8 cellular contexts compared by ENCODE assay signal in genomic region chr5:103120607-103121200, GRCh38. TPM values are rescaled to one million over a fixed set of nuclear protein-coding genes. Genes with fewer than 3 reads are reported as not detected.
DNase-seq lines count a peak whose midpoint lies in the region; ATAC-seq and TF ChIP-seq lines count a peak whose summit lies in the region.

No MANE protein-coding gene starts in this region.

- DNase-seq in AG09309 (ENCODE audit: low read depth) (no peak), RKO (ENCODE audit: low spot score) (peak; percentile 65), dermis blood vessel endothelial cell (peak; percentile 17), mesenchymal stem cell (peak; percentile 38), upper lobe of left lung (peak in 1 of 2 donors; percentile 36), ureter (ENCODE audit: low spot score) (no peak), superior temporal gyrus (ENCODE audit: extremely low spot score) (no peak)

- H2BK120ac ChIP-seq in mesenchymal stem cell (ENCODE audit: low read depth, low read length) = no peak overlapping the region

- peak overlapping the region; percentile 96 for H3K4me2 ChIP-seq in mesenchymal stem cell (ENCODE audit: low read length, poor library complexity, severe bottlenecking)

- H3K36me3 ChIP-seq in mesenchymal stem cell (ENCODE audit: control insufficient read depth in 1 of 2, insufficient read depth in 2 of 2, low read depth in 1 of 2, low read length in 2 of 2) (no peaks in the 10 kb centered on the region), upper lobe of left lung (no peaks in the 10 kb centered on the region)

- no peak overlapping the region for H2BK12ac ChIP-seq in mesenchymal stem cell (ENCODE audit: low read length in 2 of 2)

- H3K9ac ChIP-seq in mesenchymal stem cell (ENCODE audit: low read length) = peak overlapping the region; percentile 97

- no peak for TF ChIP-seq CTCF in AG09309 (IDR thresholded peaks at IDR 0.05; ENCODE audit: control insufficient read depth, insufficient read depth, low read depth, low read length, missing control alignments)
- TF ChIP-seq CTCF in upper lobe of left lung (IDR thresholded peaks at IDR 0.05) = no peak

- H2BK15ac ChIP-seq in mesenchymal stem cell (ENCODE audit: low read depth, poor library complexity, severe bottlenecking) = no peak overlapping the region

- H2AK5ac ChIP-seq in mesenchymal stem cell (ENCODE audit: low read length, severe bottlenecking) = no peak overlapping the region

- H3K4me1 ChIP-seq in mesenchymal stem cell (ENCODE audit: control insufficient read depth, insufficient read depth, low read depth, low read length) (no peaks in the 10 kb centered on the region), upper lobe of left lung (peaks cover 11 to 33% (median 16%) of the 10 kb centered on the region in 4 donors)

- H3K9me3 ChIP-seq in mesenchymal stem cell (ENCODE audit: control insufficient read depth, low read length) (no peaks in the 10 kb centered on the region), upper lobe of left lung (no peaks in the 10 kb centered on the region)

- H2AFZ ChIP-seq in mesenchymal stem cell (ENCODE audit: low read depth, low read length) = peak overlapping the region; percentile 95

- H3K79me1 ChIP-seq in mesenchymal stem cell (replicated peaks; ENCODE audit: low read length, poor library complexity, severe bottlenecking) = peaks cover 7% of the 10 kb centered on the region

- WGBS in mesenchymal stem cell = under 1% methylated on average over 11 of the region's 17 CpGs
- WGBS in upper lobe of left lung, 2 donors = 2 to 4% methylated on average over 17 of the region's 17 CpGs

- peak overlapping the region in 1 of 2 experiments; percentile 71 for H3K4ac ChIP-seq in mesenchymal stem cell (ENCODE audit: low read depth in 1 of 2, low read length in 2 of 2)

- H3K23ac ChIP-seq in mesenchymal stem cell (ENCODE audit: low read length in 2 of 2) = peak overlapping the region in 1 of 2 experiments; percentile 83

- H3K4me3 ChIP-seq in AG09309 (ENCODE audit: control insufficient read depth, low read depth, low read length) = peak overlapping the region; percentile 71
- H3K4me3 ChIP-seq in mesenchymal stem cell (ENCODE audit: insufficient read depth in 1 of 2, low read depth in 1 of 2, low read length in 2 of 2) = peak overlapping the region; percentile 85 to 99
- peak overlapping the region; percentile 59 to 90 (median 83) for H3K4me3 ChIP-seq in upper lobe of left lung

- peak overlapping the region; percentile 35 to 99 for H3K18ac ChIP-seq in mesenchymal stem cell (ENCODE audit: low read depth in 1 of 2, low read length in 2 of 2)

- H2BK5ac ChIP-seq in mesenchymal stem cell (ENCODE audit: low read depth, low read length, poor library complexity, severe bottlenecking) = no peak overlapping the region

- peak overlapping the region; percentile 5 for H4K91ac ChIP-seq in mesenchymal stem cell (ENCODE audit: low read length)

- no peaks in the 10 kb centered on the region for H3K27me3 ChIP-seq in mesenchymal stem cell (ENCODE audit: control insufficient read depth in 1 of 2, insufficient read depth in 1 of 2, low read length in 2 of 2)
- H3K27me3 ChIP-seq in upper lobe of left lung = no peaks in the 10 kb centered on the region

- no peak for TF ChIP-seq EP300 in upper lobe of left lung (IDR thresholded peaks at IDR 0.05)

- H4K8ac ChIP-seq in mesenchymal stem cell (ENCODE audit: low read length) = no peak overlapping the region

- no peak for TF ChIP-seq POLR2A in upper lobe of left lung (IDR thresholded peaks at IDR 0.05)

- H3K14ac ChIP-seq in mesenchymal stem cell (ENCODE audit: low read length in 2 of 2) = peak overlapping the region in 1 of 2 experiments; percentile 99

- H3K27ac ChIP-seq in mesenchymal stem cell (ENCODE audit: low read length, poor library complexity, severe bottlenecking) (peak overlapping the region; percentile 68), upper lobe of left lung (peak overlapping the region; percentile 89 to 97 (median 94))

- ATAC-seq in GM19438 (IDR thresholded peaks at IDR 0.05; ENCODE audit: low read depth, unreplicated experiment) = peak; percentile 5
- peak in 1 of 2 donors; percentile 11 for ATAC-seq in upper lobe of left lung (ENCODE audit: low FRiP score in 2 of 2)

RNA-seq across cellular contexts. Expression of gene PPIP5K2, which starts 0.6 kb away (rescaled TPM):
- total RNA-seq in dermis blood vessel endothelial cell (51.1 and 54.0 TPM in 2 replicates), upper lobe of left lung (10 to 100 TPM; 10.9 to 48.5 (median 34.7) TPM), ureter (85.0 TPM)
- polyA plus RNA-seq in mesenchymal stem cell (2013, experiment 1 of 2) = 35.5 TPM
- 39.9 TPM for polyA plus RNA-seq in mesenchymal stem cell (2013, experiment 2 of 2)

RNA-seq across cellular contexts. Expression of gene GIN1, which starts 0.8 kb away (rescaled TPM):
- total RNA-seq in dermis blood vessel endothelial cell = 5.1 and 6.7 TPM in 2 replicates
- polyA plus RNA-seq in mesenchymal stem cell (2013, experiment 1 of 2) = 3.7 TPM
- polyA plus RNA-seq in mesenchymal stem cell (2013, experiment 2 of 2) = 5.3 TPM
- 10 to 100 TPM in 1 of 6 donors, 1 to 10 TPM in 5; 2.1 to 10.7 (median 5.8) TPM for total RNA-seq in upper lobe of left lung
- 11.9 TPM for total RNA-seq in ureter

Comparison
In these comparisons a context has a peak if more than half of its experiments do, and no peak if none do; other contexts are left out.
1. DNase-seq: peak in RKO (single experiment), dermis blood vessel endothelial cell (single experiment) and mesenchymal stem cell (single experiment); none in AG09309 (single experiment), ureter (single experiment) and superior temporal gyrus (single experiment).
2. Peak in every context shown above with its lines, with median percentiles within 50 percentile points of each other: H3K4me3 ChIP-seq.